In genomic region chr6:149127212-149127611, GRCh38 we compare ENCODE assay signal across 13 cellular contexts.
DNase-seq lines count a peak whose midpoint lies in the region; ATAC-seq, FAIRE-seq and TF ChIP-seq lines count a peak whose summit lies in the region.
"Had no signal": no experiment of that assay in that cellular context is flagged by ENCODE, and none has a peak within 500 bp of the region (broad histone marks: within the 10 kb centered on the region; RNA-seq: fewer than 3 reads in every experiment).

No MANE protein-coding gene starts in this region.

- H3K14ac ChIP-seq in H9 (ENCODE audit: insufficient read depth, low read length) = no peak overlapping the region

- H3K4me1 Mint-ChIP-seq in activated T-cell treated with anti-CD3 and anti-CD28 coated beads, Interleukin-2, amount 50 U/mL, for 72 hours (ENCODE audit: low read depth) = peaks cover 75% of the 10 kb centered on the region
- H3K4me1 Mint-ChIP-seq in H9 = no peaks in the 10 kb centered on the region

- no peak overlapping the region for H3K9ac ChIP-seq in H9 (ENCODE audit: extremely low read depth, insufficient read length, low read length)

- H3K27ac ChIP-seq in adrenal gland (no peak overlapping the region), H9 (ENCODE audit: insufficient read length, low read depth, low read length) (no peak overlapping the region)

- no peaks in the 10 kb centered on the region for H3K79me2 ChIP-seq in H9 (ENCODE audit: insufficient read depth, low read length)

- H2AK5ac ChIP-seq in H9 (ENCODE audit: insufficient read length, low read length) = no peak overlapping the region

- H3K9me3 ChIP-seq in adrenal gland (replicated peaks in 1 of 3) (no peaks in the 10 kb centered on the region), H9 (ENCODE audit: control insufficient read depth, low read depth, low read length) (no peaks in the 10 kb centered on the region)

- H2BK15ac ChIP-seq in H9 (ENCODE audit: low read depth, low read length) = no peak overlapping the region

- no peak overlapping the region for H2BK12ac ChIP-seq in H9 (ENCODE audit: insufficient read length, low read depth, low read length)

- H2BK20ac ChIP-seq in H9 (ENCODE audit: low read depth, low read length, poor library complexity, severe bottlenecking) = no peak overlapping the region

- no peak overlapping the region for H3K56ac ChIP-seq in H9 (ENCODE audit: insufficient read length, low read depth, low read length)

- H4K20me1 ChIP-seq in H9 (ENCODE audit: control insufficient read depth, insufficient read depth, insufficient read length) = no peaks in the 10 kb centered on the region

- H3K4me3 ChIP-seq in bronchial epithelial cell (ENCODE audit: low read depth, low read length) (no peak overlapping the region), retinal pigment epithelial cell (ENCODE audit: low read length) (no peak overlapping the region), adrenal gland (no peak overlapping the region)

- H3K4me3 Mint-ChIP-seq in activated T-cell treated with anti-CD3 and anti-CD28 coated beads, Interleukin-2, amount 50 U/mL, for 72 hours = peak overlapping the region in 1 of 2 donors; percentile 8
- no peak overlapping the region for H3K4me3 Mint-ChIP-seq in H9
- H3K4me3 Mint-ChIP-seq: immature natural killer cell had no signal

- no peaks in the 10 kb centered on the region for H3K23me2 ChIP-seq in H9 (ENCODE audit: insufficient read length, low read depth, low read length, poor library complexity, severe bottlenecking)

- no peak for TF ChIP-seq POLR2A in adrenal gland (IDR thresholded peaks at IDR 0.05)

- H3K27me3 ChIP-seq in bronchial epithelial cell (ENCODE audit: control insufficient read depth, insufficient read depth, low read length) = no peaks in the 10 kb centered on the region
- H3K27me3 ChIP-seq in adrenal gland = no peaks in the 10 kb centered on the region
- no peaks in the 10 kb centered on the region for H3K27me3 ChIP-seq in H9 (ENCODE audit: insufficient read depth, low read length)

- no peaks in the 10 kb centered on the region for H3K27me3 Mint-ChIP-seq in activated T-cell treated with anti-CD3 and anti-CD28 coated beads, Interleukin-2, amount 50 U/mL, for 72 hours (ENCODE audit: low read depth)
- no peaks in the 10 kb centered on the region; the same call in 1 of the 2 replicates for H3K27me3 Mint-ChIP-seq in H9 (ENCODE audit: low read depth)

- H3K79me1 ChIP-seq in H9 (ENCODE audit: insufficient read depth, low read depth, low read length, poor library complexity, severe bottlenecking) = no peaks in the 10 kb centered on the region

- H3T11ph ChIP-seq in H9 (ENCODE audit: low read length) = no peak overlapping the region

- no peak overlapping the region for H3K4me2 ChIP-seq in H9 (ENCODE audit: insufficient read depth, insufficient read length, low read length)

- H3K4ac ChIP-seq in H9 (ENCODE audit: low read depth, low read length) = no peak overlapping the region

- no peak for FAIRE-seq in bronchial epithelial cell (lab: Jason Lieb, UNC)

- H3K36me3 Mint-ChIP-seq in activated T-cell treated with anti-CD3 and anti-CD28 coated beads, Interleukin-2, amount 50 U/mL, for 72 hours (ENCODE audit: insufficient read depth in 2 of 2) = peaks cover 12 to 20% of the 10 kb centered on the region in 2 donors
- H3K36me3 Mint-ChIP-seq in H9 (ENCODE audit: insufficient read depth in 1 of 3, low read depth in 3 of 3) = no peaks in the 10 kb centered on the region; a peak in 1 of 7 replicates
- H3K36me3 Mint-ChIP-seq: immature natural killer cell had no signal

- H4K5ac ChIP-seq in H9 (ENCODE audit: insufficient read length, low read depth, low read length) = no peak overlapping the region

- H3K27ac Mint-ChIP-seq in activated T-cell treated with anti-CD3 and anti-CD28 coated beads, Interleukin-2, amount 50 U/mL, for 72 hours = peak overlapping the region; percentile 13
- H3K27ac Mint-ChIP-seq in H9 = no peak overlapping the region
- H3K27ac Mint-ChIP-seq: immature natural killer cell had no signal

- H3K23ac ChIP-seq in H9 (ENCODE audit: insufficient read length, low read depth, low read length) = no peak overlapping the region

- ATAC-seq in activated T-cell treated with anti-CD3 and anti-CD28 coated beads, Interleukin-2, amount 50 U/mL, for 72 hours (replicated peaks in 1 of 2) = no peak

- H4K8ac ChIP-seq in H9 (replicated peaks; ENCODE audit: insufficient read length, low read depth, low read length) = no peak overlapping the region

- H4K91ac ChIP-seq in H9 (ENCODE audit: insufficient read length, low read depth, low read length) = no peak overlapping the region

- TF ChIP-seq CTCF in bronchial epithelial cell (IDR thresholded peaks at IDR 0.05; ENCODE audit: insufficient read depth, low read length, severe bottlenecking) (no peak), retinal pigment epithelial cell (conservative IDR thresholded peaks at IDR 0.05; ENCODE audit: low read depth, low read length) (no peak), GM10266 (IDR thresholded peaks at IDR 0.05; ENCODE audit: control insufficient read depth, insufficient read depth, low read depth, missing control alignments) (no peak), adrenal gland (IDR thresholded peaks at IDR 0.05) (no peak), H9 (conservative IDR thresholded peaks at IDR 0.05) (no peak)

- no peaks in the 10 kb centered on the region for H3K4me1 ChIP-seq in adrenal gland (replicated peaks in 1 of 2)
- no peaks in the 10 kb centered on the region for H3K4me1 ChIP-seq in H9 (ENCODE audit: insufficient read depth, low read length)

- no peak overlapping the region for H2BK5ac ChIP-seq in H9 (ENCODE audit: insufficient read length, low read length)

- peaks cover 5 to 13% of the 10 kb centered on the region in 2 donors for H3K9me3 Mint-ChIP-seq in activated T-cell treated with anti-CD3 and anti-CD28 coated beads, Interleukin-2, amount 50 U/mL, for 72 hours
- peaks cover 0 to 12% of the 10 kb centered on the region in 2 experiments; a peak in 3 of 5 replicates for H3K9me3 Mint-ChIP-seq in H9
- H3K9me3 Mint-ChIP-seq: immature natural killer cell had no signal

- 80 to 94% (median 93%) methylated on average over 1 of the region's 1 CpG for WGBS in adrenal gland, 4 donors
- WGBS in H9 (ENCODE audit: extremely low coverage, insufficient read length, low lambda C conversion rate) = no CpG with 5 or more reads among the region's 1 CpG

- H3K36me3 ChIP-seq in bronchial epithelial cell (ENCODE audit: control insufficient read depth, insufficient read depth, low read length) (no peaks in the 10 kb centered on the region), adrenal gland (replicated peaks in 1 of 2) (no peaks in the 10 kb centered on the region)

- no peak overlapping the region for H2AFZ ChIP-seq in H9 (ENCODE audit: low read length)

- intact Hi-C loops in adrenal gland (cut with DNase I) = no loop called here

- H2BK120ac ChIP-seq in H9 (ENCODE audit: low read depth, low read length, poor library complexity, severe bottlenecking) = no peak overlapping the region

- no peak overlapping the region for H3K18ac ChIP-seq in H9 (ENCODE audit: insufficient read length, low read depth, low read length)

- no peak for DNase-seq in activated T-cell treated with anti-CD3 and anti-CD28 coated beads, Interleukin-2, amount 50 U/mL, for 72 hours
- no peak for DNase-seq in activated T-cell treated with anti-CD3 and anti-CD28 coated beads, Interleukin-2, amount 50 U/mL, for 1 hour
- DNase-seq in LHCN-M2 (ENCODE audit: low read depth) = peak; percentile 61
- peak; percentile 40 for DNase-seq in bronchial epithelial cell (ENCODE audit: low read depth)
- DNase-seq in retinal pigment epithelial cell (ENCODE audit: low read depth) = peak; percentile 20
- DNase-seq in GM10266 (ENCODE audit: extremely low spot score) = no peak
- DNase-seq in adrenal gland = no peak
- DNase-seq in H9 = no peak
- DNase-seq: cerebellar nuclear complex, GF-D8, immature natural killer cell, NCI-H1694 treated with DMSO at 0.1 percent for 48 hours, NCI-H82 had no signal

Comparison
In these comparisons a context has a peak if more than half of its experiments do, and no peak if none do; other contexts are left out.
1. DNase-seq: peak in LHCN-M2 (single experiment), bronchial epithelial cell (single experiment) and retinal pigment epithelial cell (single experiment); none in activated T-cell treated with anti-CD3 and anti-CD28 coated beads, Interleukin-2, amount 50 U/mL, for 72 hours (0 of 2), activated T-cell treated with anti-CD3 and anti-CD28 coated beads, Interleukin-2, amount 50 U/mL, for 1 hour (single experiment), GM10266 (single experiment), adrenal gland (0 of 7) and H9 (single experiment).